ENCODE assay signal across 1 cellular context in the genomic region with DNA sequence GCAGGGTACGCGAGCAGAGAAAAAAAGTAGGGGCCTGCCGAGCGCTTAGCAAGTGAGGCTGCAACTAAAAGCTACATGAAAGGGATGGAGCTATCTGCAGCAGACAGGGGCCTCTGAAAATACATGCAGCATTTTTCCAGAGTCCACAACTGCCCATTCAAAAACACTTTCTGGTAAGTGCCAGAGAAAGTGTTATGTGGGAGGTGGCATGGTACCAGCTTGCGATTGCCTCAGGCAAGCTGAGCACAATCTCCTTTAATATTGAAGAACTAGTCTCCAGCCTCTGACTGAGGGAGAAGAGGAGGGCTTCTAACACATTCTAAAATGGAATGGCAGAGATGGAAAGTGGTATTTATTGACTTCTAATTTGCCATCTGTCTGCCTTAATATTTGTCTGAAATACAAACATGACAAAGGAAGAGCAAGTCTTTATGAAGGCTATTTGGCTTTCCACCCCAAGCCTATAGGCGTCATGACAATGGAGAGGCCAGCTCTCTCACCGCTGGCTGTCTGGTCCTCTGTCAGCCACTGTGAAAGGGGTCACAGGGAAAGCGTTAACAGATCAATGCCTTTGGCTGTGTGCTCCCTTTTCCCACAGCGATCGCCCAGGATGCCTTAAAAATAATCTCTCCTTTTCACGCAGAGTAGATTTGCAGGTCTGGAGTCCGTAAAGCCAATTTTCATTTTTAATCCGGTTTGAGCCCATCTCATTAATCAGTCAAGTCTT.
TF ChIP-seq lines count a peak whose summit lies in the region.

No MANE protein-coding gene starts in this region.

TF ChIP-seq in WTC11, 78 proteins besides CTCF, POLR2A, EP300 and RAD21:
- TF ChIP-seq FOXJ3 (CRISPR knock-in tag; IDR thresholded peaks at IDR 0.05; ENCODE audit: borderline replicate concordance) (no peak), NR1H2 (CRISPR knock-in tag; IDR thresholded peaks at IDR 0.05) (no peak), TCF7 (CRISPR knock-in tag; IDR thresholded peaks at IDR 0.05; ENCODE audit: low read depth) (no peak), KAT7 (CRISPR knock-in tag; IDR thresholded peaks at IDR 0.05; ENCODE audit: borderline replicate concordance) (no peak)
- TF ChIP-seq, protein P1, sequence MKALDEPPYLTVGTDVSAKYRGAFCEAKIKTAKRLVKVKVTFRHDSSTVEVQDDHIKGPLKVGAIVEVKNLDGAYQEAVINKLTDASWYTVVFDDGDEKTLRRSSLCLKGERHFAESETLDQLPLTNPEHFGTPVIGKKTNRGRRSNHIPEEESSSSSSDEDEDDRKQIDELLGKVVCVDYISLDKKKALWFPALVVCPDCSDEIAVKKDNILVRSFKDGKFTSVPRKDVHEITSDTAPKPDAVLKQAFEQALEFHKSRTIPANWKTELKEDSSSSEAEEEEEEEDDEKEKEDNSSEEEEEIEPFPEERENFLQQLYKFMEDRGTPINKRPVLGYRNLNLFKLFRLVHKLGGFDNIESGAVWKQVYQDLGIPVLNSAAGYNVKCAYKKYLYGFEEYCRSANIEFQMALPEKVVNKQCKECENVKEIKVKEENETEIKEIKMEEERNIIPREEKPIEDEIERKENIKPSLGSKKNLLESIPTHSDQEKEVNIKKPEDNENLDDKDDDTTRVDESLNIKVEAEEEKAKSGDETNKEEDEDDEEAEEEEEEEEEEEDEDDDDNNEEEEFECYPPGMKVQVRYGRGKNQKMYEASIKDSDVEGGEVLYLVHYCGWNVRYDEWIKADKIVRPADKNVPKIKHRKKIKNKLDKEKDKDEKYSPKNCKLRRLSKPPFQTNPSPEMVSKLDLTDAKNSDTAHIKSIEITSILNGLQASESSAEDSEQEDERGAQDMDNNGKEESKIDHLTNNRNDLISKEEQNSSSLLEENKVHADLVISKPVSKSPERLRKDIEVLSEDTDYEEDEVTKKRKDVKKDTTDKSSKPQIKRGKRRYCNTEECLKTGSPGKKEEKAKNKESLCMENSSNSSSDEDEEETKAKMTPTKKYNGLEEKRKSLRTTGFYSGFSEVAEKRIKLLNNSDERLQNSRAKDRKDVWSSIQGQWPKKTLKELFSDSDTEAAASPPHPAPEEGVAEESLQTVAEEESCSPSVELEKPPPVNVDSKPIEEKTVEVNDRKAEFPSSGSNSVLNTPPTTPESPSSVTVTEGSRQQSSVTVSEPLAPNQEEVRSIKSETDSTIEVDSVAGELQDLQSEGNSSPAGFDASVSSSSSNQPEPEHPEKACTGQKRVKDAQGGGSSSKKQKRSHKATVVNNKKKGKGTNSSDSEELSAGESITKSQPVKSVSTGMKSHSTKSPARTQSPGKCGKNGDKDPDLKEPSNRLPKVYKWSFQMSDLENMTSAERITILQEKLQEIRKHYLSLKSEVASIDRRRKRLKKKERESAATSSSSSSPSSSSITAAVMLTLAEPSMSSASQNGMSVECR (CRISPR knock-in tag; IDR thresholded peaks at IDR 0.05; ENCODE audit: borderline replicate concordance) = no peak
- TF ChIP-seq, protein P2, sequence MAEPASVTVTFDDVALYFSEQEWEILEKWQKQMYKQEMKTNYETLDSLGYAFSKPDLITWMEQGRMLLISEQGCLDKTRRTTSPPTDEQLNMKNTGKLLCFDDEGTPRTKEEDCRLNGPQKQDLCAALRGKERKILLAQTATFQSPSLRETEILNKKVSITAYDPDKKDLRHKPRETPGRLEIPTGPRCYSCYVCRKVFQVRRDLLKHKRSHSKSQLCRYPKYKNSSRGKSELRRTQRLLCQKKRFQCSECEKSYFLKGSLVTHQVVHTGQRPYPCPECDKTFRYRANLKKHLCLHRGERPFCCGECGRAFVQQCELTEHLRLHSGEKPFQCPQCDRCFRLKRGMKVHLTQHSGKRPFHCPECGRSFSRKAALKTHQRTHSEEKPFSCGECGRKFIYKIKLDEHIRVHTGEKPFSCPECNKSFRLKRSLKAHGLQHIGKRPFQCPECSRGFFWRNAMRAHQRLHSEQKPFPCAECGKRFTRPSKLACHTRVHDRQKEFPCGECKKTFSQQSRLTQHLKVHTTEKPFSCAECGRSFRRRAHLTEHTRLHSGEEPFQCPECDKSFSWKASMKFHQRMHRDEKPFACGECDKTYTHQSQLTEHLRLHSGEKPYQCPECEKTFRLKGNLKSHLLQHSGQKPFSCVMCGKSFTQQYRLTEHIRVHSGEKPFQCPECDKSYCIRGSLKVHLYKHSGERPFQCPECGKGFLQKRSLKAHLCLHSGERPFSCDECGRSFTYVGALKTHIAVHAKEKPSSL (CRISPR knock-in tag; conservative IDR thresholded peaks at IDR 0.05) = no peak
